Comparison of ENCODE assay signal across 1 cellular context in the genomic region with DNA sequence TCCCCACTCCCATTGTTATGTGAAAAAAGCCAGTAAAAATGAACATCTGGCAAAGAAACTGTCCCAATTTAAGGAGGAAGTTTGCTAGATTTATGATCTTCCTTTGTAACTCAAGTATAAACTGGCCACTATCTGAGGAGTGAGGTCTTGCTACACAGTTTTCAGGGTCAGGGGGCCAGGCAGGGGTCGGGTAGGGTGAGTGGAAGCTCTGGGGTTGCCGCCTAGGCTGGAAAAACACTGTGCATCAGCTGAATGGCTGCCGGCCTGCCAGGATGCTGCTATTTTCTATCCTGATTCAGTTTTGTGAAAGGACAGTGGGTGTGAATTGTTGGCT.
TF ChIP-seq lines count a peak whose summit lies in the region.

No MANE protein-coding gene starts in this region.

TF ChIP-seq in WTC11, 78 proteins besides CTCF, POLR2A, EP300 and RAD21 (continued from another document):
- TF ChIP-seq TP53 (CRISPR knock-in tag; IDR thresholded peaks at IDR 0.05) (no peak), RORB (CRISPR knock-in tag; IDR thresholded peaks at IDR 0.05) (no peak), ESRRA (CRISPR knock-in tag; IDR thresholded peaks at IDR 0.05; ENCODE audit: borderline replicate concordance) (no peak), NFATC4 (CRISPR knock-in tag; IDR thresholded peaks at IDR 0.05) (no peak), CBFB (CRISPR knock-in tag; IDR thresholded peaks at IDR 0.05; ENCODE audit: low read depth) (no peak), ZNF219 (CRISPR knock-in tag; IDR thresholded peaks at IDR 0.05; ENCODE audit: borderline replicate concordance) (no peak)
- TF ChIP-seq, protein P1, sequence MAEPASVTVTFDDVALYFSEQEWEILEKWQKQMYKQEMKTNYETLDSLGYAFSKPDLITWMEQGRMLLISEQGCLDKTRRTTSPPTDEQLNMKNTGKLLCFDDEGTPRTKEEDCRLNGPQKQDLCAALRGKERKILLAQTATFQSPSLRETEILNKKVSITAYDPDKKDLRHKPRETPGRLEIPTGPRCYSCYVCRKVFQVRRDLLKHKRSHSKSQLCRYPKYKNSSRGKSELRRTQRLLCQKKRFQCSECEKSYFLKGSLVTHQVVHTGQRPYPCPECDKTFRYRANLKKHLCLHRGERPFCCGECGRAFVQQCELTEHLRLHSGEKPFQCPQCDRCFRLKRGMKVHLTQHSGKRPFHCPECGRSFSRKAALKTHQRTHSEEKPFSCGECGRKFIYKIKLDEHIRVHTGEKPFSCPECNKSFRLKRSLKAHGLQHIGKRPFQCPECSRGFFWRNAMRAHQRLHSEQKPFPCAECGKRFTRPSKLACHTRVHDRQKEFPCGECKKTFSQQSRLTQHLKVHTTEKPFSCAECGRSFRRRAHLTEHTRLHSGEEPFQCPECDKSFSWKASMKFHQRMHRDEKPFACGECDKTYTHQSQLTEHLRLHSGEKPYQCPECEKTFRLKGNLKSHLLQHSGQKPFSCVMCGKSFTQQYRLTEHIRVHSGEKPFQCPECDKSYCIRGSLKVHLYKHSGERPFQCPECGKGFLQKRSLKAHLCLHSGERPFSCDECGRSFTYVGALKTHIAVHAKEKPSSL (CRISPR knock-in tag; conservative IDR thresholded peaks at IDR 0.05): no peak
- TF ChIP-seq, protein P2, sequence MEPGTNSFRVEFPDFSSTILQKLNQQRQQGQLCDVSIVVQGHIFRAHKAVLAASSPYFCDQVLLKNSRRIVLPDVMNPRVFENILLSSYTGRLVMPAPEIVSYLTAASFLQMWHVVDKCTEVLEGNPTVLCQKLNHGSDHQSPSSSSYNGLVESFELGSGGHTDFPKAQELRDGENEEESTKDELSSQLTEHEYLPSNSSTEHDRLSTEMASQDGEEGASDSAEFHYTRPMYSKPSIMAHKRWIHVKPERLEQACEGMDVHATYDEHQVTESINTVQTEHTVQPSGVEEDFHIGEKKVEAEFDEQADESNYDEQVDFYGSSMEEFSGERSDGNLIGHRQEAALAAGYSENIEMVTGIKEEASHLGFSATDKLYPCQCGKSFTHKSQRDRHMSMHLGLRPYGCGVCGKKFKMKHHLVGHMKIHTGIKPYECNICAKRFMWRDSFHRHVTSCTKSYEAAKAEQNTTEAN (CRISPR knock-in tag; IDR thresholded peaks at IDR 0.05): no peak
